ENCODE assay signal across 9 cellular contexts in genomic region chr1:218665216-218665615, GRCh38.
A peak's percentile ranks its signal among the peaks of the same experiment; 100 is the strongest.
DNase-seq lines count a peak whose midpoint lies in the region; ATAC-seq and TF ChIP-seq lines count a peak whose summit lies in the region.
"Had no signal": no experiment of that assay in that cellular context is flagged by ENCODE, and none has a peak within 500 bp of the region (broad histone marks: within the 10 kb centered on the region; RNA-seq: fewer than 3 reads in every experiment).

No MANE protein-coding gene starts in this region.

- H3K4me3 ChIP-seq in heart right ventricle: no peak overlapping the region

- no peaks in the 10 kb centered on the region for H3K27me3 ChIP-seq in heart right ventricle

- no peak overlapping the region for H3K27ac Mint-ChIP-seq in activated T-cell treated with anti-CD3 and anti-CD28 coated beads, Interleukin-2, amount 50 U/mL, for 24 hours

- DNase-seq in Daoy (ENCODE audit: low read depth): peak; percentile 71
- DNase-seq in anterior cingulate cortex (lab: John Stamatoyannopoulos, UW): peak in 49 of 58 donors; percentile 5 to 85 (median 47)
- peak; percentile 29 to 34 for DNase-seq in heart right ventricle
- DNase-seq in putamen (ENCODE audit: low spot score): peak; percentile 50
- no peak for DNase-seq in activated CD4-positive, alpha-beta T cell treated with anti-CD3 and anti-CD28 coated beads for 4 hours
- no peak for DNase-seq in activated T-cell treated with anti-CD3 and anti-CD28 coated beads, Interleukin-2, amount 50 U/mL, for 24 hours
- DNase-seq: NCI-H526 treated with DMSO at 0.1 percent for 48 hours had no signal

- ATAC-seq in heart right ventricle (peak in 6 of 8 donors; percentile 68 to 92 (median 88)), HG03280 (IDR thresholded peaks at IDR 0.05; ENCODE audit: unreplicated experiment) (no peak), HG03521 (IDR thresholded peaks at IDR 0.05; ENCODE audit: unreplicated experiment) (no peak)

- intact Hi-C loops in heart right ventricle (cut with DNase I): no loop called here

- 46 to 54% methylated on average over 4 of the region's 4 CpGs for WGBS in heart right ventricle, 2 donors

- TF ChIP-seq CTCF in heart right ventricle (IDR thresholded peaks at IDR 0.05): no peak

- no peaks in the 10 kb centered on the region for H3K9me3 ChIP-seq in heart right ventricle

- H3K36me3 ChIP-seq in heart right ventricle: no peaks in the 10 kb centered on the region

- no peaks in the 10 kb centered on the region for H3K36me3 Mint-ChIP-seq in activated T-cell treated with anti-CD3 and anti-CD28 coated beads, Interleukin-2, amount 50 U/mL, for 24 hours (ENCODE audit: low read depth)

- peaks cover 6% of the 10 kb centered on the region for H3K9me3 Mint-ChIP-seq in activated T-cell treated with anti-CD3 and anti-CD28 coated beads, Interleukin-2, amount 50 U/mL, for 24 hours

- H3K4me1 Mint-ChIP-seq in activated T-cell treated with anti-CD3 and anti-CD28 coated beads, Interleukin-2, amount 50 U/mL, for 24 hours (ENCODE audit: low read depth): no peaks in the 10 kb centered on the region

- H3K4me3 Mint-ChIP-seq in activated T-cell treated with anti-CD3 and anti-CD28 coated beads, Interleukin-2, amount 50 U/mL, for 24 hours: no peak overlapping the region

- no peak overlapping the region for H3K27ac ChIP-seq in heart right ventricle

- no peaks in the 10 kb centered on the region for H3K27me3 Mint-ChIP-seq in activated T-cell treated with anti-CD3 and anti-CD28 coated beads, Interleukin-2, amount 50 U/mL, for 24 hours

- H3K4me1 ChIP-seq in heart right ventricle: peaks cover 0 to 6% (median 0%) of the 10 kb centered on the region in 9 donors

Comparison
In these comparisons a context has a peak if more than half of its experiments do, and no peak if none do; other contexts are left out.
1. DNase-seq: peak in Daoy (single experiment), anterior cingulate cortex (49 of 58), heart right ventricle (2 of 2) and putamen (single experiment); none in activated CD4-positive, alpha-beta T cell treated with anti-CD3 and anti-CD28 coated beads for 4 hours (0 of 2) and activated T-cell treated with anti-CD3 and anti-CD28 coated beads, Interleukin-2, amount 50 U/mL, for 24 hours (single experiment).
2. ATAC-seq: peak in heart right ventricle (6 of 8); none in HG03280 (single experiment) and HG03521 (single experiment).